Comparison of ENCODE assay signal across 1 cellular context in the genomic region with DNA sequence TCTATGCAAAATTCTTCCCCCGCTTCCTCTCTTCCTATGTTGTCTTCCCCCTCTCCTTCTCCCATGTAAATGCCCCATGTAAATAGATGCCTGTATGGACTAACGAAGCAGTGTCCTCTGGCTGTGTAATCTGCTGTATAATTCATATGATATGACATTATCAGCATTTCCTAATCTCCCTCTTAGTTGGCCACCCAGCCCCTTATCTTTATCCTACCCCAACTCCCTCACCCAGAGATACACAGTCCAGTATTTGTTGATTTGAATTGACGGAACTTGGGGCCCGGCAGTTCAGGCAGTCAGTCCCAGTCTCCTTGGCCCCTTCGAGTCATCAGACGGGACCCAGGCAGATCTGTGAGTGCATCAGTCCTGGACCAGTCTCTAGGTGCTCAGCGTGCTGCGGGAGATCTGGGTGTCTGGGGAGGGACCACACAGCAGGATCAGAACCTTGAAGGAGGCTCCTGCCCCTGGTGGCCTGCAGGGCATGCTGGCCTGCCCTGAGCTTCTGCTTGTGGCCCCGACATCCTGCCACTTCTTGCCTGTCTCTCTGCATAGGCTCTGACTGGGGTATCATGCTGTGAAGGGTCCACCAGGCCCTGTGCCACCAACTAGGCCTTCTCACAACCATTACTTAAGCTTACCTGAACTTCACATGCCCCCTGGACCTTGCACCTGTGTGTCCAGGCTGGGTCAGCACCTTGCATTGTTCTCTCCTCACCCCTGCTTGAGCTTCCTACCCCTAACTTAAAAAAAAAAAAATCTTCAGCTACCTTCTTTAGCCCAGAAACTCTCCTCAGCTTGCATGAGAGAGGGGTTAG.
TF ChIP-seq lines count a peak whose summit lies in the region.

No MANE protein-coding gene starts in this region.

TF ChIP-seq in HepG2, 621 proteins besides CTCF, POLR2A, EP300 and RAD21 (continues in another document):
- TF ChIP-seq ZNF34 (CRISPR knock-in tag; IDR thresholded peaks at IDR 0.05; ENCODE audit: borderline replicate concordance) = no peak
- TF ChIP-seq, protein P1, sequence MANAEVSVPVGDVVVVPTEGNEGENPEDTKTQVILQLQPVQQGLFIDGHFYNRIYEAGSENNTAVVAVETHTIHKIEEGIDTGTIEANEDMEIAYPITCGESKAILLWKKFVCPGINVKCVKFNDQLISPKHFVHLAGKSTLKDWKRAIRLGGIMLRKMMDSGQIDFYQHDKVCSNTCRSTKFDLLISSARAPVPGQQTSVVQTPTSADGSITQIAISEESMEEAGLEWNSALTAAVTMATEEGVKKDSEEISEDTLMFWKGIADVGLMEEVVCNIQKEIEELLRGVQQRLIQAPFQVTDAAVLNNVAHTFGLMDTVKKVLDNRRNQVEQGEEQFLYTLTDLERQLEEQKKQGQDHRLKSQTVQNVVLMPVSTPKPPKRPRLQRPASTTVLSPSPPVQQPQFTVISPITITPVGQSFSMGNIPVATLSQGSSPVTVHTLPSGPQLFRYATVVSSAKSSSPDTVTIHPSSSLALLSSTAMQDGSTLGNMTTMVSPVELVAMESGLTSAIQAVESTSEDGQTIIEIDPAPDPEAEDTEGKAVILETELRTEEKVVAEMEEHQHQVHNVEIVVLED (CRISPR knock-in tag; IDR thresholded peaks at IDR 0.05; ENCODE audit: borderline replicate concordance) = no peak
- TF ChIP-seq HOXA5 (CRISPR knock-in tag; IDR thresholded peaks at IDR 0.05) = peak; percentile 34; the same call in 1 of the 2 replicates
- TF ChIP-seq, protein P2, sequence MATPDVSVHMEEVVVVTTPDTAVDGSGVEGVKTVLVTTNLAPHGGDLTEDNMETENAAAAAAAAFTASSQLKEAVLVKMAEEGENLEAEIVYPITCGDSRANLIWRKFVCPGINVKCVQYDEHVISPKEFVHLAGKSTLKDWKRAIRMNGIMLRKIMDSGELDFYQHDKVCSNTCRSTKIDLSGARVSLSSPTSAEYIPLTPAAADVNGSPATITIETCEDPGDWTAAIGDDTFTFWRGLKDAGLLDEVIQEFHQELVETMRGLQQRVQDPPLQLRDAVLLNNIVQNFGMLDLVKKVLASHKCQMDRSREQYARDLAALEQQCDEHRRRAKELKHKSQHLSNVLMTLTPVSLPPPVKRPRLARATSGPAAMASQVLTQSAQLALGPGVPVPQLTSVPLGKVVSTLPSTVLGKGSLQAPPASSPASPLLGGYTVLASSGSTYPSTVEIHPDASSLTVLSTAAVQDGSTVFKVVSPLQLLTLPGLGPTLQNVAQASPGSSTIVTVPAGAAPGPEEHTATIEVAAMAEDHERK (CRISPR knock-in tag; IDR thresholded peaks at IDR 0.05; ENCODE audit: low read depth) = no peak
- TF ChIP-seq, protein P3, sequence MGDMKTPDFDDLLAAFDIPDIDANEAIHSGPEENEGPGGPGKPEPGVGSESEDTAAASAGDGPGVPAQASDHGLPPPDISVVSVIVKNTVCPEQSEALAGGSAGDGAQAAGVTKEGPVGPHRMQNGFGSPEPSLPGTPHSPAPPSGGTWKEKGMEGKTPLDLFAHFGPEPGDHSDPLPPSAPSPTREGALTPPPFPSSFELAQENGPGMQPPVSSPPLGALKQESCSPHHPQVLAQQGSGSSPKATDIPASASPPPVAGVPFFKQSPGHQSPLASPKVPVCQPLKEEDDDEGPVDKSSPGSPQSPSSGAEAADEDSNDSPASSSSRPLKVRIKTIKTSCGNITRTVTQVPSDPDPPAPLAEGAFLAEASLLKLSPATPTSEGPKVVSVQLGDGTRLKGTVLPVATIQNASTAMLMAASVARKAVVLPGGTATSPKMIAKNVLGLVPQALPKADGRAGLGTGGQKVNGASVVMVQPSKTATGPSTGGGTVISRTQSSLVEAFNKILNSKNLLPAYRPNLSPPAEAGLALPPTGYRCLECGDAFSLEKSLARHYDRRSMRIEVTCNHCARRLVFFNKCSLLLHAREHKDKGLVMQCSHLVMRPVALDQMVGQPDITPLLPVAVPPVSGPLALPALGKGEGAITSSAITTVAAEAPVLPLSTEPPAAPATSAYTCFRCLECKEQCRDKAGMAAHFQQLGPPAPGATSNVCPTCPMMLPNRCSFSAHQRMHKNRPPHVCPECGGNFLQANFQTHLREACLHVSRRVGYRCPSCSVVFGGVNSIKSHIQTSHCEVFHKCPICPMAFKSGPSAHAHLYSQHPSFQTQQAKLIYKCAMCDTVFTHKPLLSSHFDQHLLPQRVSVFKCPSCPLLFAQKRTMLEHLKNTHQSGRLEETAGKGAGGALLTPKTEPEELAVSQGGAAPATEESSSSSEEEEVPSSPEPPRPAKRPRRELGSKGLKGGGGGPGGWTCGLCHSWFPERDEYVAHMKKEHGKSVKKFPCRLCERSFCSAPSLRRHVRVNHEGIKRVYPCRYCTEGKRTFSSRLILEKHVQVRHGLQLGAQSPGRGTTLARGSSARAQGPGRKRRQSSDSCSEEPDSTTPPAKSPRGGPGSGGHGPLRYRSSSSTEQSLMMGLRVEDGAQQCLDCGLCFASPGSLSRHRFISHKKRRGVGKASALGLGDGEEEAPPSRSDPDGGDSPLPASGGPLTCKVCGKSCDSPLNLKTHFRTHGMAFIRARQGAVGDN (CRISPR knock-in tag; IDR thresholded peaks at IDR 0.05) = peak; percentile 32; the same call in 1 of the 2 replicates
- no peak for TF ChIP-seq TAF15 (IDR thresholded peaks at IDR 0.05; ENCODE audit: low read depth, low read length, poor library complexity, severe bottlenecking)
- TF ChIP-seq, protein P4, sequence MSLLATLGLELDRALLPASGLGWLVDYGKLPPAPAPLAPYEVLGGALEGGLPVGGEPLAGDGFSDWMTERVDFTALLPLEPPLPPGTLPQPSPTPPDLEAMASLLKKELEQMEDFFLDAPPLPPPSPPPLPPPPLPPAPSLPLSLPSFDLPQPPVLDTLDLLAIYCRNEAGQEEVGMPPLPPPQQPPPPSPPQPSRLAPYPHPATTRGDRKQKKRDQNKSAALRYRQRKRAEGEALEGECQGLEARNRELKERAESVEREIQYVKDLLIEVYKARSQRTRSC (CRISPR knock-in tag; IDR thresholded peaks at IDR 0.05; ENCODE audit: low read depth) = no peak
- TF ChIP-seq ZNF431 (CRISPR knock-in tag; IDR thresholded peaks at IDR 0.05; ENCODE audit: borderline replicate concordance, low read depth) = no peak
- TF ChIP-seq ZNF274 (CRISPR knock-in tag; IDR thresholded peaks at IDR 0.05) = 0 out of 2 replicates have a peak, but pooled peaks have one; percentile 13
- 0 out of 2 replicates have a peak, but pooled peaks have one; percentile 10 for TF ChIP-seq RFXAP (CRISPR knock-in tag; IDR thresholded peaks at IDR 0.05; ENCODE audit: borderline replicate concordance)
- TF ChIP-seq, protein P5, sequence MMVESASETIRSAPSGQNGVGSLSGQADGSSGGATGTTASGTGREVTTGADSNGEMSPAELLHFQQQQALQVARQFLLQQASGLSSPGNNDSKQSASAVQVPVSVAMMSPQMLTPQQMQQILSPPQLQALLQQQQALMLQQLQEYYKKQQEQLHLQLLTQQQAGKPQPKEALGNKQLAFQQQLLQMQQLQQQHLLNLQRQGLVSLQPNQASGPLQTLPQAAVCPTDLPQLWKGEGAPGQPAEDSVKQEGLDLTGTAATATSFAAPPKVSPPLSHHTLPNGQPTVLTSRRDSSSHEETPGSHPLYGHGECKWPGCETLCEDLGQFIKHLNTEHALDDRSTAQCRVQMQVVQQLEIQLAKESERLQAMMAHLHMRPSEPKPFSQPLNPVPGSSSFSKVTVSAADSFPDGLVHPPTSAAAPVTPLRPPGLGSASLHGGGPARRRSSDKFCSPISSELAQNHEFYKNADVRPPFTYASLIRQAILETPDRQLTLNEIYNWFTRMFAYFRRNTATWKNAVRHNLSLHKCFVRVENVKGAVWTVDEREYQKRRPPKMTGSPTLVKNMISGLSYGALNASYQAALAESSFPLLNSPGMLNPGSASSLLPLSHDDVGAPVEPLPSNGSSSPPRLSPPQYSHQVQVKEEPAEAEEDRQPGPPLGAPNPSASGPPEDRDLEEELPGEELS (CRISPR knock-in tag; IDR thresholded peaks at IDR 0.05) = no peak
- TF ChIP-seq ZNF746 (CRISPR knock-in tag; IDR thresholded peaks at IDR 0.05) = 0 out of 2 replicates have a peak, but pooled peaks have one; percentile 17
- TF ChIP-seq ZNF550 (CRISPR knock-in tag; IDR thresholded peaks at IDR 0.05; ENCODE audit: borderline replicate concordance) = no peak
- TF ChIP-seq NFKB2 (CRISPR knock-in tag; IDR thresholded peaks at IDR 0.05; ENCODE audit: borderline replicate concordance) = no peak
- TF ChIP-seq SRY (CRISPR knock-in tag; IDR thresholded peaks at IDR 0.05) = no peak
- peak; percentile 39; the same call in 1 of the 2 replicates for TF ChIP-seq HNF4A (CRISPR knock-in tag; IDR thresholded peaks at IDR 0.05)
- 0 out of 2 replicates have a peak, but pooled peaks have one; percentile 8 for TF ChIP-seq ZNF709 (CRISPR knock-in tag; IDR thresholded peaks at IDR 0.05)
- no peak for TF ChIP-seq HOXD1 (CRISPR knock-in tag; IDR thresholded peaks at IDR 0.05)
- peak; percentile 74 for TF ChIP-seq ZSCAN25 (CRISPR knock-in tag; IDR thresholded peaks at IDR 0.05)
- 0 out of 2 replicates have a peak, but pooled peaks have one; percentile 9 for TF ChIP-seq KDM2A (CRISPR knock-in tag; IDR thresholded peaks at IDR 0.05; ENCODE audit: borderline replicate concordance, low read depth)
- TF ChIP-seq RARA (CRISPR knock-in tag; IDR thresholded peaks at IDR 0.05) = peak; percentile 52; the same call in 1 of the 2 replicates
- peak; percentile 26; the same call in 1 of the 2 replicates for TF ChIP-seq RXRA (CRISPR knock-in tag; IDR thresholded peaks at IDR 0.05)
- TF ChIP-seq ZNF256 (CRISPR knock-in tag; conservative IDR thresholded peaks at IDR 0.05) = no peak
- 0 out of 2 replicates have a peak, but pooled peaks have one; percentile 46 for TF ChIP-seq ZNF567 (CRISPR knock-in tag; IDR thresholded peaks at IDR 0.05; ENCODE audit: borderline replicate concordance)
- 0 out of 2 replicates have a peak, but pooled peaks have one; percentile 21 for TF ChIP-seq ZNF772 (CRISPR knock-in tag; IDR thresholded peaks at IDR 0.05)
- TF ChIP-seq, protein P6, sequence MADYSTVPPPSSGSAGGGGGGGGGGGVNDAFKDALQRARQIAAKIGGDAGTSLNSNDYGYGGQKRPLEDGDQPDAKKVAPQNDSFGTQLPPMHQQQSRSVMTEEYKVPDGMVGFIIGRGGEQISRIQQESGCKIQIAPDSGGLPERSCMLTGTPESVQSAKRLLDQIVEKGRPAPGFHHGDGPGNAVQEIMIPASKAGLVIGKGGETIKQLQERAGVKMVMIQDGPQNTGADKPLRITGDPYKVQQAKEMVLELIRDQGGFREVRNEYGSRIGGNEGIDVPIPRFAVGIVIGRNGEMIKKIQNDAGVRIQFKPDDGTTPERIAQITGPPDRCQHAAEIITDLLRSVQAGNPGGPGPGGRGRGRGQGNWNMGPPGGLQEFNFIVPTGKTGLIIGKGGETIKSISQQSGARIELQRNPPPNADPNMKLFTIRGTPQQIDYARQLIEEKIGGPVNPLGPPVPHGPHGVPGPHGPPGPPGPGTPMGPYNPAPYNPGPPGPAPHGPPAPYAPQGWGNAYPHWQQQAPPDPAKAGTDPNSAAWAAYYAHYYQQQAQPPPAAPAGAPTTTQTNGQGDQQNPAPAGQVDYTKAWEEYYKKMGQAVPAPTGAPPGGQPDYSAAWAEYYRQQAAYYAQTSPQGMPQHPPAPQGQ (CRISPR knock-in tag; IDR thresholded peaks at IDR 0.05; ENCODE audit: borderline replicate concordance) = no peak
- TF ChIP-seq, protein P7, sequence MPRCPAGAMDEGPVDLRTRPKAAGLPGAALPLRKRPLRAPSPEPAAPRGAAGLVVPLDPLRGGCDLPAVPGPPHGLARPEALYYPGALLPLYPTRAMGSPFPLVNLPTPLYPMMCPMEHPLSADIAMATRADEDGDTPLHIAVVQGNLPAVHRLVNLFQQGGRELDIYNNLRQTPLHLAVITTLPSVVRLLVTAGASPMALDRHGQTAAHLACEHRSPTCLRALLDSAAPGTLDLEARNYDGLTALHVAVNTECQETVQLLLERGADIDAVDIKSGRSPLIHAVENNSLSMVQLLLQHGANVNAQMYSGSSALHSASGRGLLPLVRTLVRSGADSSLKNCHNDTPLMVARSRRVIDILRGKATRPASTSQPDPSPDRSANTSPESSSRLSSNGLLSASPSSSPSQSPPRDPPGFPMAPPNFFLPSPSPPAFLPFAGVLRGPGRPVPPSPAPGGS (CRISPR knock-in tag; IDR thresholded peaks at IDR 0.05) = no peak
- peak; percentile 24; the same call in 1 of the 2 replicates for TF ChIP-seq ZNF501 (CRISPR knock-in tag; IDR thresholded peaks at IDR 0.05)
- TF ChIP-seq ZNF225 (CRISPR knock-in tag; IDR thresholded peaks at IDR 0.05) = peak; percentile 50; the same call in 1 of the 2 replicates
- TF ChIP-seq, protein P8, sequence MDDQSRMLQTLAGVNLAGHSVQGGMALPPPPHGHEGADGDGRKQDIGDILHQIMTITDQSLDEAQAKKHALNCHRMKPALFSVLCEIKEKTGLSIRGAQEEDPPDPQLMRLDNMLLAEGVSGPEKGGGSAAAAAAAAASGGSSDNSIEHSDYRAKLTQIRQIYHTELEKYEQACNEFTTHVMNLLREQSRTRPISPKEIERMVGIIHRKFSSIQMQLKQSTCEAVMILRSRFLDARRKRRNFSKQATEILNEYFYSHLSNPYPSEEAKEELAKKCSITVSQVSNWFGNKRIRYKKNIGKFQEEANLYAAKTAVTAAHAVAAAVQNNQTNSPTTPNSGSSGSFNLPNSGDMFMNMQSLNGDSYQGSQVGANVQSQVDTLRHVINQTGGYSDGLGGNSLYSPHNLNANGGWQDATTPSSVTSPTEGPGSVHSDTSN (CRISPR knock-in tag; IDR thresholded peaks at IDR 0.05; ENCODE audit: borderline replicate concordance) = no peak
- TF ChIP-seq ARNT2 (CRISPR knock-in tag; IDR thresholded peaks at IDR 0.05; ENCODE audit: low read depth) = no peak
- TF ChIP-seq MBNL3 (CRISPR knock-in tag; conservative IDR thresholded peaks at IDR 0.05) = no peak
- TF ChIP-seq, protein P9, sequence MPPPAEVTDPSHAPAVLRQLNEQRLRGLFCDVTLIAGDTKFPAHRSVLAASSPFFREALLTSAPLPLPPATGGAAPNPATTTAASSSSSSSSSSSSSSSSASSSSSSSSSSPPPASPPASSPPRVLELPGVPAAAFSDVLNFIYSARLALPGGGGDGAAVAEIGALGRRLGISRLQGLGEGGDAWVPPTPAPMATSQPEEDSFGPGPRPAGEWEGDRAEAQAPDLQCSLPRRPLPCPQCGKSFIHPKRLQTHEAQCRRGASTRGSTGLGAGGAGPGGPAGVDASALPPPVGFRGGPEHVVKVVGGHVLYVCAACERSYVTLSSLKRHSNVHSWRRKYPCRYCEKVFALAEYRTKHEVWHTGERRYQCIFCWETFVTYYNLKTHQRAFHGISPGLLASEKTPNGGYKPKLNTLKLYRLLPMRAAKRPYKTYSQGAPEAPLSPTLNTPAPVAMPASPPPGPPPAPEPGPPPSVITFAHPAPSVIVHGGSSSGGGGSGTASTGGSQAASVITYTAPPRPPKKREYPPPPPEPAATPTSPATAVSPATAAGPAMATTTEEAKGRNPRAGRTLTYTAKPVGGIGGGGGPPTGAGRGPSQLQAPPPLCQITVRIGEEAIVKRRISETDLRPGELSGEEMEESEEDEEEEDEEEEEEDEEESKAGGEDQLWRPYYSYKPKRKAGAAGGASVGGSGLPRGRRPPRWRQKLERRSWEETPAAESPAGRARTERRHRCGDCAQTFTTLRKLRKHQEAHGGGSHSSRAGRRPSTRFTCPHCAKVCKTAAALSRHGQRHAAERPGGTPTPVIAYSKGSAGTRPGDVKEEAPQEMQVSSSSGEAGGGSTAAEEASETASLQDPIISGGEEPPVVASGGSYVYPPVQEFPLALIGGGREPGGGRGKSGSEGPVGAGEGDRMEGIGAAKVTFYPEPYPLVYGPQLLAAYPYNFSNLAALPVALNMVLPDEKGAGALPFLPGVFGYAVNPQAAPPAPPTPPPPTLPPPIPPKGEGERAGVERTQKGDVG (CRISPR knock-in tag; IDR thresholded peaks at IDR 0.05; ENCODE audit: borderline replicate concordance) = no peak
- no peak for TF ChIP-seq RORA (CRISPR knock-in tag; IDR thresholded peaks at IDR 0.05)
- TF ChIP-seq ZSCAN20 (CRISPR knock-in tag; IDR thresholded peaks at IDR 0.05; ENCODE audit: borderline replicate concordance) = 0 out of 2 replicates have a peak, but pooled peaks have one; percentile 24
- no peak for TF ChIP-seq CENPX (CRISPR knock-in tag; IDR thresholded peaks at IDR 0.05)
- TF ChIP-seq NONO (IDR thresholded peaks at IDR 0.05) = no peak
- TF ChIP-seq NONO (CRISPR knock-in tag; conservative IDR thresholded peaks at IDR 0.05) = peak; percentile 14; the same call in 1 of the 2 replicates
- TF ChIP-seq KLF6 (CRISPR knock-in tag; IDR thresholded peaks at IDR 0.05) = no peak
